Comparison of ENCODE assay signal across 2 cellular contexts in genomic region chr9:86043999-86044398, GRCh38.
TF ChIP-seq lines count a peak whose summit lies in the region.

No MANE protein-coding gene starts in this region.

TF ChIP-seq in GM23338, 12 proteins besides CTCF, POLR2A, EP300 and RAD21:
- no peak for TF ChIP-seq ZNF114 (CRISPR knock-in tag; IDR thresholded peaks at IDR 0.05)
- no peak for TF ChIP-seq STAT1 (IDR thresholded peaks at IDR 0.05; ENCODE audit: unreplicated experiment)
- no peak for TF ChIP-seq EZH2phosphoT487 (IDR thresholded peaks at IDR 0.05; ENCODE audit: unreplicated experiment)
- TF ChIP-seq JUNB (IDR thresholded peaks at IDR 0.05; ENCODE audit: unreplicated experiment), result no peak
- TF ChIP-seq, protein P1, sequence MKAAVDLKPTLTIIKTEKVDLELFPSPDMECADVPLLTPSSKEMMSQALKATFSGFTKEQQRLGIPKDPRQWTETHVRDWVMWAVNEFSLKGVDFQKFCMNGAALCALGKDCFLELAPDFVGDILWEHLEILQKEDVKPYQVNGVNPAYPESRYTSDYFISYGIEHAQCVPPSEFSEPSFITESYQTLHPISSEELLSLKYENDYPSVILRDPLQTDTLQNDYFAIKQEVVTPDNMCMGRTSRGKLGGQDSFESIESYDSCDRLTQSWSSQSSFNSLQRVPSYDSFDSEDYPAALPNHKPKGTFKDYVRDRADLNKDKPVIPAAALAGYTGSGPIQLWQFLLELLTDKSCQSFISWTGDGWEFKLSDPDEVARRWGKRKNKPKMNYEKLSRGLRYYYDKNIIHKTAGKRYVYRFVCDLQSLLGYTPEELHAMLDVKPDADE (IDR thresholded peaks at IDR 0.05), result no peak
- no peak for TF ChIP-seq CREB1 (CRISPR knock-in tag; IDR thresholded peaks at IDR 0.05; ENCODE audit: low read depth)
- no peak for TF ChIP-seq NANOG (IDR thresholded peaks at IDR 0.05; ENCODE audit: borderline replicate concordance)
- no peak for TF ChIP-seq REST (IDR thresholded peaks at IDR 0.05; ENCODE audit: unreplicated experiment)
- TF ChIP-seq POLR2AphosphoS5 (IDR thresholded peaks at IDR 0.05; ENCODE audit: low read depth), result no peak

TF ChIP-seq in GM12878, 131 proteins besides CTCF, POLR2A, EP300 and RAD21:
- no peak for TF ChIP-seq SPI1 (IDR thresholded peaks at IDR 0.05; ENCODE audit: borderline replicate concordance, insufficient read depth, low read depth, low read length)
- no peak for TF ChIP-seq SKIL (IDR thresholded peaks at IDR 0.05; ENCODE audit: low read depth, poor library complexity, severe bottlenecking)
- no peak for TF ChIP-seq BRCA1 (IDR thresholded peaks at IDR 0.05; ENCODE audit: low read depth, low read length)
- TF ChIP-seq, protein P2, sequence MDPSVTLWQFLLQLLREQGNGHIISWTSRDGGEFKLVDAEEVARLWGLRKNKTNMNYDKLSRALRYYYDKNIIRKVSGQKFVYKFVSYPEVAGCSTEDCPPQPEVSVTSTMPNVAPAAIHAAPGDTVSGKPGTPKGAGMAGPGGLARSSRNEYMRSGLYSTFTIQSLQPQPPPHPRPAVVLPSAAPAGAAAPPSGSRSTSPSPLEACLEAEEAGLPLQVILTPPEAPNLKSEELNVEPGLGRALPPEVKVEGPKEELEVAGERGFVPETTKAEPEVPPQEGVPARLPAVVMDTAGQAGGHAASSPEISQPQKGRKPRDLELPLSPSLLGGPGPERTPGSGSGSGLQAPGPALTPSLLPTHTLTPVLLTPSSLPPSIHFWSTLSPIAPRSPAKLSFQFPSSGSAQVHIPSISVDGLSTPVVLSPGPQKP (IDR thresholded peaks at IDR 0.05; ENCODE audit: low read depth, low read length), result no peak
TF ChIP-seq in GM12878: peak in this region for 0.
